In the genomic region with DNA sequence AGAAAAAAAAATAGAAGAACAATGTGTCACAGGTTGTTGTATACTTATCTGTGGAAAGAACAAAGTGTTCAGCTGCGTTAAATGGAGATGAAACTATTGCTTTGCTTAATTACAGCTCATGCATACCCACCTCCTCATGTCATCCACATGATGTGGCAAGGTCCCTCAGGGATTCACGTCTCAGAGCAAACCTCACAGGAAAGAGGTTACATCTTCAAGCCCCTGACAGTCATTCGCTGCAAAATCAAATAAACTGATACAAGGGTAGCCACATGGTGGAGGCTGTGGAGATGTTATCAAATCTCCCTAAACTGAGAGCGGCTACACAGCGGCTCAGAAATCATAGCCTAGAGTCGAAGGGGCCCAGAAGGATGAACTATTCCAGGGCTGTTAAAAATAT, we compare ENCODE assay signal across 3 cellular contexts.
A peak's percentile ranks its signal among the peaks of the same experiment; 100 is the strongest.
TF ChIP-seq lines count a peak whose summit lies in the region.

No MANE protein-coding gene starts in this region.

TF ChIP-seq in SK-N-SH, 30 proteins besides CTCF, POLR2A, EP300 and RAD21:
- TF ChIP-seq TEAD4 (IDR thresholded peaks at IDR 0.05; ENCODE audit: borderline replicate concordance, insufficient read depth) (no peak), GATA2 (CRISPR knock-in tag; IDR thresholded peaks at IDR 0.05) (peak; percentile 96), RCOR1 (IDR thresholded peaks at IDR 0.05; ENCODE audit: low read length) (peak; percentile 61; the same call in 1 of the 2 replicates), FOXM1 (IDR thresholded peaks at IDR 0.05; ENCODE audit: low read depth) (no peak), MXI1 (IDR thresholded peaks at IDR 0.05; ENCODE audit: low read depth, low read length) (peak; percentile 30; the same call in 1 of the 2 replicates), TCF12 (IDR thresholded peaks at IDR 0.05) (no peak)
- TF ChIP-seq, protein P1, sequence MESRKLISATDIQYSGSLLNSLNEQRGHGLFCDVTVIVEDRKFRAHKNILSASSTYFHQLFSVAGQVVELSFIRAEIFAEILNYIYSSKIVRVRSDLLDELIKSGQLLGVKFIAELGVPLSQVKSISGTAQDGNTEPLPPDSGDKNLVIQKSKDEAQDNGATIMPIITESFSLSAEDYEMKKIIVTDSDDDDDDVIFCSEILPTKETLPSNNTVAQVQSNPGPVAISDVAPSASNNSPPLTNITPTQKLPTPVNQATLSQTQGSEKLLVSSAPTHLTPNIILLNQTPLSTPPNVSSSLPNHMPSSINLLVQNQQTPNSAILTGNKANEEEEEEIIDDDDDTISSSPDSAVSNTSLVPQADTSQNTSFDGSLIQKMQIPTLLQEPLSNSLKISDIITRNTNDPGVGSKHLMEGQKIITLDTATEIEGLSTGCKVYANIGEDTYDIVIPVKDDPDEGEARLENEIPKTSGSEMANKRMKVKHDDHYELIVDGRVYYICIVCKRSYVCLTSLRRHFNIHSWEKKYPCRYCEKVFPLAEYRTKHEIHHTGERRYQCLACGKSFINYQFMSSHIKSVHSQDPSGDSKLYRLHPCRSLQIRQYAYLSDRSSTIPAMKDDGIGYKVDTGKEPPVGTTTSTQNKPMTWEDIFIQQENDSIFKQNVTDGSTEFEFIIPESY (IDR thresholded peaks at IDR 0.05; ENCODE audit: borderline replicate concordance, low read depth): no peak
TF ChIP-seq in SK-N-SH: peak in this region for 3.

TF ChIP-seq in SK-N-SH treated with all-trans-retinoic acid at 6 μM for 48 hours, 23 proteins besides CTCF, POLR2A, EP300 and RAD21:
- no peak for TF ChIP-seq RARB (CRISPR knock-in tag; IDR thresholded peaks at IDR 0.05)
- no peak for TF ChIP-seq ISL1 (CRISPR knock-in tag; IDR thresholded peaks at IDR 0.05)
- TF ChIP-seq, protein P2, sequence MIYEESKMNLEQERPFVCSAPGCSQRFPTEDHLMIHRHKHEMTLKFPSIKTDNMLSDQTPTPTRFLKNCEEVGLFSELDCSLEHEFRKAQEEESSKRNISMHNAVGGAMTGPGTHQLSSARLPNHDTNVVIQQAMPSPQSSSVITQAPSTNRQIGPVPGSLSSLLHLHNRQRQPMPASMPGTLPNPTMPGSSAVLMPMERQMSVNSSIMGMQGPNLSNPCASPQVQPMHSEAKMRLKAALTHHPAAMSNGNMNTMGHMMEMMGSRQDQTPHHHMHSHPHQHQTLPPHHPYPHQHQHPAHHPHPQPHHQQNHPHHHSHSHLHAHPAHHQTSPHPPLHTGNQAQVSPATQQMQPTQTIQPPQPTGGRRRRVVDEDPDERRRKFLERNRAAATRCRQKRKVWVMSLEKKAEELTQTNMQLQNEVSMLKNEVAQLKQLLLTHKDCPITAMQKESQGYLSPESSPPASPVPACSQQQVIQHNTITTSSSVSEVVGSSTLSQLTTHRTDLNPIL (CRISPR knock-in tag; IDR thresholded peaks at IDR 0.05; ENCODE audit: low read depth): no peak
- TF ChIP-seq ZFP30 (CRISPR knock-in tag; IDR thresholded peaks at IDR 0.05): no peak
- no peak for TF ChIP-seq GLIS3 (CRISPR knock-in tag; IDR thresholded peaks at IDR 0.05)
- no peak for TF ChIP-seq BACH2 (CRISPR knock-in tag; IDR thresholded peaks at IDR 0.05; ENCODE audit: borderline replicate concordance)
- TF ChIP-seq TOX (CRISPR knock-in tag; IDR thresholded peaks at IDR 0.05; ENCODE audit: borderline replicate concordance): no peak
- no peak for TF ChIP-seq ZNF8 (CRISPR knock-in tag; IDR thresholded peaks at IDR 0.05)
- TF ChIP-seq TCF4 (CRISPR knock-in tag; IDR thresholded peaks at IDR 0.05; ENCODE audit: borderline replicate concordance): no peak
- TF ChIP-seq SNAI2 (CRISPR knock-in tag; IDR thresholded peaks at IDR 0.05): no peak
- no peak for TF ChIP-seq ESRRG (CRISPR knock-in tag; IDR thresholded peaks at IDR 0.05)

TF ChIP-seq in GM12878, 131 proteins besides CTCF, POLR2A, EP300 and RAD21:
- TF ChIP-seq MEF2B (IDR thresholded peaks at IDR 0.05; ENCODE audit: partially characterized antibody, poor library complexity, severe bottlenecking) (peak; percentile 31), FOS (IDR thresholded peaks at IDR 0.05; ENCODE audit: borderline replicate concordance, extremely low read depth, insufficient read length) (no peak)
TF ChIP-seq in GM12878: peak in this region for 1.
